10 cellular contexts compared by ENCODE assay signal in the genomic region with DNA sequence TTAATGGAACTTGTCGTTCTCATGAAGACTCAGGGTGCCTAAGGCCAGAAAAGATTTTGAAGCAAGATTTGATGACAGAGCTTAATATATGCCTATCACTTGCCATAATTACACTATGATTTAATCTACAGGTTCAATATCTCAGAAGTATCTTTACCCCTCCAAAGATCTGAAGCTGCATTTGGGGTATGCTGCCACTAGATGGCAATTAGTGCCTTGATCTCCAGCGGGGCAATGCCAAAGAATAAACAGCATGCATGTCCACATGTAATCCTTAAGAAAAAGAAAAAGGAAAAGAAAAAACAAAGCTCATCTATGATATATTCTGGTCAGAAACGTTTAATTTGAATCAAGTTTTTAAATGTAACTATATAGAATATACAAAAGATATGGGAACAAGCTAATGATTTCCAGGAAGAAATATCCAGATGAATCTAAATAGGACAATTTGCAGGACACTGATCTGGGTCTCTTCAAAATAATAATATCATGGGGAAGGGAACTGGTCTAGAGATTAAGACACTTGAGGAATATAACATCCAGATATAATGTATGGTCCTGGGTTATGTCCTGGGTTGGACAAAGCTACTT. TPM values are rescaled to one million over a fixed set of nuclear protein-coding genes. Genes with fewer than 3 reads are reported as not detected.
DNase-seq lines count a peak whose midpoint lies in the region; ATAC-seq and TF ChIP-seq lines count a peak whose summit lies in the region.
"Had no signal": no experiment of that assay in that cellular context is flagged by ENCODE, and none has a peak within 500 bp of the region (broad histone marks: within the 10 kb centered on the region; RNA-seq: fewer than 3 reads in every experiment).

No MANE protein-coding gene starts in this region.

- H3K4ac ChIP-seq in neuronal stem cell (ENCODE audit: low read length) = no peak overlapping the region

- no peak overlapping the region for H3K14ac ChIP-seq in neuronal stem cell (ENCODE audit: low read length)

- no peak overlapping the region for H2BK12ac ChIP-seq in neuronal stem cell (ENCODE audit: low read length)

- no peak overlapping the region for H3K27ac Mint-ChIP-seq in brain

- no peak overlapping the region for H3K4me3 Mint-ChIP-seq in brain

- DNase-seq in NCI-H146 (lab: John Stamatoyannopoulos, UW) = peak; percentile 11
- no peak for DNase-seq in NCI-H146 treated with DMSO at 0.1 percent for 48 hours (lab: John Stamatoyannopoulos, UW; ENCODE audit: unreplicated experiment)
- peak; percentile 14 for DNase-seq in LoVo (ENCODE audit: low spot score)
- DNase-seq in neuronal stem cell (ENCODE audit: low spot score) = peak; percentile 3
- DNase-seq in pons (ENCODE audit: low spot score) = no peak
- no peak for DNase-seq in NCI-H446 treated with DMSO at 0.1 percent for 48 hours (lab: John Stamatoyannopoulos, UW)
- DNase-seq: activated naive CD4-positive, alpha-beta T cell; nucleus accumbens had no signal

- no peaks in the 10 kb centered on the region for H3K27me3 ChIP-seq in neuronal stem cell (ENCODE audit: control insufficient read depth in 3 of 3, insufficient read depth in 3 of 3, low read depth in 1 of 3, low read length in 3 of 3)

- no peak overlapping the region for H3K27ac ChIP-seq in neuronal stem cell (replicated peaks; ENCODE audit: low read length)

- H3K9ac ChIP-seq in neuronal stem cell (ENCODE audit: low read depth, low read length, poor library complexity) = no peak overlapping the region

- no peak overlapping the region for H2BK15ac ChIP-seq in neuronal stem cell (ENCODE audit: low read length)

- no peaks in the 10 kb centered on the region for H3K9me3 ChIP-seq in neuronal stem cell (replicated peaks in 1 of 2; ENCODE audit: control insufficient read depth in 2 of 2, insufficient read depth in 1 of 2, low read depth in 1 of 2, low read length in 2 of 2)

- no CpG with 5 or more reads among the region's 3 CpGs for WGBS in neuronal stem cell (ENCODE audit: extremely low coverage in 2 of 2, insufficient read length in 2 of 2, insufficient replicate concordance in 1 of 2), 2 donors

- no peak overlapping the region for H2AFZ ChIP-seq in neuronal stem cell (ENCODE audit: low read length)

- ATAC-seq in GM18868 (IDR thresholded peaks at IDR 0.05; ENCODE audit: unreplicated experiment) = no peak

- H3K23ac ChIP-seq in neuronal stem cell (ENCODE audit: low read depth, low read length, poor library complexity) = no peak overlapping the region

- H3K4me2 ChIP-seq in neuronal stem cell (ENCODE audit: insufficient read depth, low read length, poor library complexity, severe bottlenecking) = no peak overlapping the region

- H3K27me3 Mint-ChIP-seq in brain = peaks cover 15% of the 10 kb centered on the region

- H3K18ac ChIP-seq in neuronal stem cell (ENCODE audit: low read length) = no peak overlapping the region

- no peaks in the 10 kb centered on the region for H3K4me1 ChIP-seq in neuronal stem cell (ENCODE audit: control insufficient read depth in 2 of 2, insufficient read depth in 1 of 2, low read depth in 1 of 2, low read length in 2 of 2)

- H3K36me3 ChIP-seq in neuronal stem cell (replicated peaks in 1 of 2; ENCODE audit: control insufficient read depth in 2 of 2, insufficient read depth in 2 of 2, low read length in 2 of 2) = no peaks in the 10 kb centered on the region

- H2BK5ac ChIP-seq in neuronal stem cell (ENCODE audit: low read length) = no peak overlapping the region

- no peak overlapping the region for H2BK120ac ChIP-seq in neuronal stem cell (ENCODE audit: low read depth, low read length)

- no peak overlapping the region for H4K91ac ChIP-seq in neuronal stem cell (ENCODE audit: low read depth, low read length, poor library complexity)

- H2AK5ac ChIP-seq in neuronal stem cell (ENCODE audit: low read depth, low read length) = no peak overlapping the region

- no peak overlapping the region for H3K4me3 ChIP-seq in neuronal stem cell (ENCODE audit: low read length in 2 of 2)

- H3K4me1 Mint-ChIP-seq in brain = no peaks in the 10 kb centered on the region

- no peaks in the 10 kb centered on the region for H3K79me1 ChIP-seq in neuronal stem cell (ENCODE audit: low read depth, low read length)

- H3K36me3 Mint-ChIP-seq in brain = no peaks in the 10 kb centered on the region

- peaks cover 0 to 2% (median 0%) of the 10 kb centered on the region in 5 experiments for H3K9me3 Mint-ChIP-seq in brain

- H4K8ac ChIP-seq in neuronal stem cell (ENCODE audit: low read depth, low read length) = no peak overlapping the region

- TF ChIP-seq CTCF in brain (conservative IDR thresholded peaks at IDR 0.05) = peak; percentile 31 to 57

RNA-seq across cellular contexts. Expression of gene SOX14, which starts 55.0 kb away (rescaled TPM):
- polyA plus RNA-seq in brain (ENCODE audit: insufficient read depth, low read depth, low replicate concordance) = 0.15 TPM
- polyA plus RNA-seq in neuronal stem cell (2013, experiment 1 of 2) = 0.01 TPM
- 0.01 TPM for polyA plus RNA-seq in neuronal stem cell (2013, experiment 2 of 2)

Comparison
In these comparisons a context has a peak if more than half of its experiments do, and no peak if none do; other contexts are left out.
1. DNase-seq: peak in NCI-H146 (single experiment), LoVo (single experiment) and neuronal stem cell (single experiment); none in NCI-H146 treated with DMSO at 0.1 percent for 48 hours (single experiment), pons (single experiment) and NCI-H446 treated with DMSO at 0.1 percent for 48 hours (single experiment).